8 cellular contexts compared by ENCODE assay signal in genomic region chr9:100595391-100596199, GRCh38. TPM values are rescaled to one million over a fixed set of nuclear protein-coding genes. Genes with fewer than 3 reads are reported as not detected.
DNase-seq lines count a peak whose midpoint lies in the region; ATAC-seq and TF ChIP-seq lines count a peak whose summit lies in the region.

No MANE protein-coding gene starts in this region.

- no peak for TF ChIP-seq POLR2A in NB4 (IDR thresholded peaks at IDR 0.05; ENCODE audit: extremely low read depth, insufficient read length)

- peak; percentile 53 for TF ChIP-seq CTCF in NB4 (IDR thresholded peaks at IDR 0.05; ENCODE audit: low read depth, low read length)

- DNase-seq in activated CD4-positive, alpha-beta T cell treated with anti-CD3 and anti-CD28 coated beads for 48 hours, result peak; percentile 30
- no peak for DNase-seq in activated CD4-positive, alpha-beta T cell treated with anti-CD3 and anti-CD28 coated beads, Interleukin-2, amount 50 U/mL, for 4 hours
- DNase-seq in NB4 (ENCODE audit: low read depth), result peak; percentile 56
- peak; percentile 47 for DNase-seq in SW480 (ENCODE audit: low spot score)
- peak; percentile 39 for DNase-seq in fibroblast of the conjunctiva (ENCODE audit: low read depth)
- peak; percentile 22 for DNase-seq in occipital lobe (lab: John Stamatoyannopoulos, UW)
- no peak for DNase-seq in effector CD8-positive, alpha-beta T cell (lab: John Stamatoyannopoulos, UW)

- peak; percentile 47 for ATAC-seq in GM21515 (IDR thresholded peaks at IDR 0.05; ENCODE audit: unreplicated experiment)

- H3K4me3 ChIP-seq in NB4 (ENCODE audit: low read depth, low read length), result no peak overlapping the region

RNA-seq across cellular contexts. Expression of gene CAVIN4, which starts 17.7 kb away (rescaled TPM):
- total RNA-seq in occipital lobe, result 12.9 TPM

Comparison
In these comparisons a context has a peak if more than half of its experiments do, and no peak if none do; other contexts are left out.
1. DNase-seq: peak in activated CD4-positive, alpha-beta T cell treated with anti-CD3 and anti-CD28 coated beads for 48 hours (single experiment), NB4 (single experiment), SW480 (single experiment), fibroblast of the conjunctiva (single experiment) and occipital lobe (single experiment); none in activated CD4-positive, alpha-beta T cell treated with anti-CD3 and anti-CD28 coated beads, Interleukin-2, amount 50 U/mL, for 4 hours (0 of 2) and effector CD8-positive, alpha-beta T cell (single experiment).